Comparison of ENCODE assay signal across 8 cellular contexts in the genomic region with DNA sequence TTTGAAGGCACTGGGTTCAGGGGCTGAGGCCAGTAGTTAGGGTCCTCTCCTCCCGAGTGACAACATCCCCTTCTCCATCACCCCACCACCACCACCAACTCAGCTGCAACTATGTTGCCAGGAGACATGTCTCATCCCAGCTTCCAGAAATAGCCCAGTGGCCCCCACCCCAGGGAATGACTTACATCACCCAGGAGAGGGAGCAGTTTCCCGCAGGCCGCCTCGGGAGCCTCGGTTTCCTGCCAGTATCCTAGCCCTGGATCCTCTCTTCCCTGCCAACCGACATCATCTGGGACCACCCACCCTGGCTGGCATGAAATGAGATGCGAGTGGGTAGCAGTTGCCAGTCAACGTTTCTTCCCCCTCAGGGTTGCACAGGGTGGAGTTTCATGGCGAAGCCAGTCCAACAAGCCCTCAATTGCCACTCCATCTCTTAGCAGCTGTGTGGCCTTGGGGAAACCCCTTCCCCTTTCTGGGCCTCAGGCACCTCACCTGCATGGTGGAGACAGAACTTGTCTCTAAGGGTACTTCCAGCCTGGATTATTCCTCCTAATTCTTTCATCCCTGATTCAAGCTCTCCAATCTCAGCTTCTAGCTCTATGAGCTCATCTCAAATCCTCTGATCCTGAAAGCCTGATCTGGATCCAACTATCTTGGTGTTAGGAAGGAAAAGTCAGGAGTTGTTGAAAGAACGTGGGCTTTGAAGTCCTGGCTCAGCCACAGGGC. TPM values are rescaled to one million over a fixed set of nuclear protein-coding genes. Genes with fewer than 3 reads are reported as not detected.
DNase-seq lines count a peak whose midpoint lies in the region; ATAC-seq and TF ChIP-seq lines count a peak whose summit lies in the region.

No MANE protein-coding gene starts in this region.

- POLR2A ChIA-PET in BJ (lab: Charles Lee): no interaction called here
- POLR2A ChIA-PET in activated CD8-positive, alpha-beta T cell treated with anti-CD3 and anti-CD28 coated beads for 36 hours (lab: Charles Lee): interaction anchor here (1.0 to 16.1 kb wide), 8 partner anchors 21 to 123 kb away, joined by 3 to 195 read pairs (median 8); a partner anchor contains a TSS

- H2AFZ ChIP-seq in parathyroid adenoma: no peak overlapping the region

- peak overlapping the region; percentile 25 for H3K27ac ChIP-seq in parathyroid adenoma

- in situ Hi-C loops in GM13976 (cut with MboI; ENCODE audit: low sequenced_read_pairs, unreplicated experiment): no loop called here

- H3K36me3 Mint-ChIP-seq in activated CD8-positive, alpha-beta T cell treated with anti-CD3 and anti-CD28 coated beads for 36 hours (ENCODE audit: low read depth): peaks cover 15% of the 10 kb centered on the region

- intact Hi-C loops in activated CD8-positive, alpha-beta T cell treated with anti-CD3 and anti-CD28 coated beads for 36 hours (cut with micrococcal nuclease): no loop called here

- H3K4me1 Mint-ChIP-seq in activated CD8-positive, alpha-beta T cell treated with anti-CD3 and anti-CD28 coated beads for 36 hours (ENCODE audit: low read depth): peaks cover 38% of the 10 kb centered on the region

- no peaks in the 10 kb centered on the region for H3K9me3 ChIP-seq in parathyroid adenoma (ENCODE audit: control insufficient read depth, low read length)

- DNase-seq in BJ (ENCODE audit: low read depth) (no peak), HT1080 (ENCODE audit: low read depth) (peak; percentile 74), globus pallidus (ENCODE audit: low spot score) (peak; percentile 84), erythroblast (lab: John Stamatoyannopoulos, UW) (no peak), GM13976 (ENCODE audit: low spot score) (no peak)
- peak; percentile 38 for DNase-seq in activated CD8-positive, alpha-beta T cell treated with anti-CD3 and anti-CD28 coated beads for 36 hours

- no peak overlapping the region for H3K9ac ChIP-seq in parathyroid adenoma

- H3K27me3 ChIP-seq in BJ (ENCODE audit: control insufficient read depth, insufficient read depth, low read length) (no peaks in the 10 kb centered on the region), parathyroid adenoma (ENCODE audit: control insufficient read depth, insufficient read depth, low read length) (no peaks in the 10 kb centered on the region)

- H3K36me3 ChIP-seq in BJ (ENCODE audit: control insufficient read depth, insufficient read depth, low read length): peaks cover 12% of the 10 kb centered on the region
- no peaks in the 10 kb centered on the region for H3K36me3 ChIP-seq in parathyroid adenoma (ENCODE audit: control insufficient read depth, insufficient read depth, low read length)

- no peak for ATAC-seq in activated CD8-positive, alpha-beta T cell treated with anti-CD3 and anti-CD28 coated beads for 36 hours
- ATAC-seq in GM21528 (IDR thresholded peaks at IDR 0.05; ENCODE audit: low FRiP score, unreplicated experiment): no peak

- H3K9me3 Mint-ChIP-seq in activated CD8-positive, alpha-beta T cell treated with anti-CD3 and anti-CD28 coated beads for 36 hours: no peaks in the 10 kb centered on the region

- TF ChIP-seq POLR2A in erythroblast (IDR thresholded peaks at IDR 0.05; ENCODE audit: low read length): no peak

- H3K4me2 ChIP-seq in parathyroid adenoma (ENCODE audit: low read length): no peak overlapping the region

- TF ChIP-seq CTCF in BJ (IDR thresholded peaks at IDR 0.05; ENCODE audit: insufficient read depth, low read depth, low read length) (peak; percentile 82), parathyroid adenoma (IDR thresholded peaks at IDR 0.05) (peak; percentile 66), GM13976 (IDR thresholded peaks at IDR 0.05; ENCODE audit: borderline replicate concordance, control extremely low read depth, extremely low read depth, insufficient read depth, missing control alignments) (no peak)
- TF ChIP-seq CTCF in activated CD8-positive, alpha-beta T cell treated with anti-CD3 and anti-CD28 coated beads for 36 hours (IDR thresholded peaks at IDR 0.05): no peak

- H3K4me3 ChIP-seq in BJ (ENCODE audit: low read depth, low read length) (no peak overlapping the region), parathyroid adenoma (ENCODE audit: low read depth, low read length) (no peak overlapping the region)

- no peaks in the 10 kb centered on the region for H3K27me3 Mint-ChIP-seq in activated CD8-positive, alpha-beta T cell treated with anti-CD3 and anti-CD28 coated beads for 36 hours

- peaks cover 11% of the 10 kb centered on the region for H3K4me1 ChIP-seq in parathyroid adenoma

- no peak overlapping the region for H3K4me3 Mint-ChIP-seq in activated CD8-positive, alpha-beta T cell treated with anti-CD3 and anti-CD28 coated beads for 36 hours

- peak overlapping the region; percentile 30 for H3K27ac Mint-ChIP-seq in activated CD8-positive, alpha-beta T cell treated with anti-CD3 and anti-CD28 coated beads for 36 hours

- CTCF ChIA-PET in BJ (lab: Yijun Ruan, JAX): interaction anchor here (0.7 to 6.2 kb wide), 29 partner anchors 10 to 165 kb away, joined by 3 to 135 read pairs (median 7); a partner anchor contains a TSS
- CTCF ChIA-PET in activated CD8-positive, alpha-beta T cell treated with anti-CD3 and anti-CD28 coated beads for 36 hours (lab: Charles Lee): interaction anchor here (0.8 to 6.7 kb wide), 3 partner anchors 34 to 51 kb away, joined by 3 to 107 read pairs (median 4); no protein-coding TSS in a partner anchor

- peaks cover 7% of the 10 kb centered on the region for H3K79me2 ChIP-seq in parathyroid adenoma

RNA-seq across cellular contexts. Expression of a gene that starts 3.9 kb away (rescaled TPM):
- polyA plus RNA-seq in BJ (2011; rRNA removed): 27.7 and 36.1 TPM in 2 replicates
- polyA minus RNA-seq in BJ (2011; rRNA and poly(A)+ RNA removed): 21.9 and 22.7 TPM in 2 replicates
- 25.6 and 32.8 TPM in 2 replicates for total RNA-seq in HT1080 (2014; rRNA removed; shearing (Covaris generic))
- polyA plus RNA-seq in HT1080 (2015; cell fraction: cytosol; rRNA removed): 73.7 and 82.7 TPM in 2 replicates
- 51.2 and 53.8 TPM in 2 replicates for polyA plus RNA-seq in HT1080 (2015; cell fraction: nucleus; rRNA removed)
- 10 to 100 TPM; 30.5 to 31.7 TPM for total RNA-seq in activated CD8-positive, alpha-beta T cell treated with anti-CD3 and anti-CD28 coated beads for 36 hours

RNA-seq across cellular contexts. Expression of a gene that starts 8.6 kb away (rescaled TPM):
- polyA plus RNA-seq in BJ (2011; rRNA removed): 47.4 and 51.4 TPM in 2 replicates
- 41.5 and 62.0 TPM in 2 replicates for polyA minus RNA-seq in BJ (2011; rRNA and poly(A)+ RNA removed)
- total RNA-seq in HT1080 (2014; rRNA removed; shearing (Covaris generic)): 73.0 and 102 TPM in 2 replicates
- 70.3 and 81.1 TPM in 2 replicates for polyA plus RNA-seq in HT1080 (2015; cell fraction: cytosol; rRNA removed)
- polyA plus RNA-seq in HT1080 (2015; cell fraction: nucleus; rRNA removed): 126 and 550 TPM in 2 replicates
- total RNA-seq in activated CD8-positive, alpha-beta T cell treated with anti-CD3 and anti-CD28 coated beads for 36 hours: 10 to 100 TPM; 60.0 to 69.2 TPM

RNA-seq across cellular contexts. Expression of a gene that starts 22.7 kb away (rescaled TPM):
- polyA plus RNA-seq in BJ (2011; rRNA removed): 3.5 and 7.0 TPM in 2 replicates
- 5.2 and 7.9 TPM in 2 replicates for polyA minus RNA-seq in BJ (2011; rRNA and poly(A)+ RNA removed)
- 12.0 and 22.6 TPM in 2 replicates for total RNA-seq in HT1080 (2014; rRNA removed; shearing (Covaris generic))
- 19.0 and 21.5 TPM in 2 replicates for polyA plus RNA-seq in HT1080 (2015; cell fraction: cytosol; rRNA removed)
- polyA plus RNA-seq in HT1080 (2015; cell fraction: nucleus; rRNA removed): 51.0 and 53.3 TPM in 2 replicates
- 10 to 100 TPM; 60.7 to 65.6 TPM for total RNA-seq in activated CD8-positive, alpha-beta T cell treated with anti-CD3 and anti-CD28 coated beads for 36 hours

RNA-seq across cellular contexts. Expression of a gene that starts 26.2 kb away (rescaled TPM):
- 4.8 and 5.9 TPM in 2 replicates for polyA plus RNA-seq in BJ (2011; rRNA removed)
- 9.8 and 14.0 TPM in 2 replicates for polyA minus RNA-seq in BJ (2011; rRNA and poly(A)+ RNA removed)
- 8.7 and 9.2 TPM in 2 replicates for total RNA-seq in HT1080 (2014; rRNA removed; shearing (Covaris generic))
- polyA plus RNA-seq in HT1080 (2015; cell fraction: cytosol; rRNA removed): 5.0 and 5.6 TPM in 2 replicates
- 9.0 and 9.7 TPM in 2 replicates for polyA plus RNA-seq in HT1080 (2015; cell fraction: nucleus; rRNA removed)
- total RNA-seq in activated CD8-positive, alpha-beta T cell treated with anti-CD3 and anti-CD28 coated beads for 36 hours: 10 to 100 TPM; 12.0 to 12.3 TPM

RNA-seq across cellular contexts. Expression of a gene that starts 28.8 kb away (rescaled TPM):
- 19.1 and 30.4 TPM in 2 replicates for polyA plus RNA-seq in BJ (2011; rRNA removed)
- 8.3 and 16.0 TPM in 2 replicates for polyA minus RNA-seq in BJ (2011; rRNA and poly(A)+ RNA removed)
- 38.2 and 43.6 TPM in 2 replicates for total RNA-seq in HT1080 (2014; rRNA removed; shearing (Covaris generic))
- 42.7 and 54.3 TPM in 2 replicates for polyA plus RNA-seq in HT1080 (2015; cell fraction: cytosol; rRNA removed)
- polyA plus RNA-seq in HT1080 (2015; cell fraction: nucleus; rRNA removed): 26.5 and 30.4 TPM in 2 replicates
- total RNA-seq in activated CD8-positive, alpha-beta T cell treated with anti-CD3 and anti-CD28 coated beads for 36 hours: 10 to 100 TPM; 21.7 to 22.5 TPM

Comparison
In these comparisons a context has a peak if more than half of its experiments do, and no peak if none do; other contexts are left out.
1. DNase-seq: peak in HT1080 (single experiment), activated CD8-positive, alpha-beta T cell treated with anti-CD3 and anti-CD28 coated beads for 36 hours (single experiment) and globus pallidus (single experiment); none in BJ (single experiment), erythroblast (0 of 2) and GM13976 (single experiment).
2. CTCF ChIP-seq: peak in BJ (single experiment) and parathyroid adenoma (single experiment); none in activated CD8-positive, alpha-beta T cell treated with anti-CD3 and anti-CD28 coated beads for 36 hours (single experiment) and GM13976 (single experiment).